In genomic region chr6:1001655-1002349, GRCh38 we compare ENCODE assay signal across 22 cellular contexts.
A peak's percentile ranks its signal among the peaks of the same experiment; 100 is the strongest.
DNase-seq lines count a peak whose midpoint lies in the region; ATAC-seq and TF ChIP-seq lines count a peak whose summit lies in the region.
"Had no signal": no experiment of that assay in that cellular context is flagged by ENCODE, and none has a peak within 500 bp of the region (broad histone marks: within the 10 kb centered on the region; RNA-seq: fewer than 3 reads in every experiment).

No MANE protein-coding gene starts in this region.

- peak overlapping the region; percentile 85 for H3K4me2 ChIP-seq in KMS-11

- in situ Hi-C loops in GM13977 (cut with MboI; ENCODE audit: low pct_unique_long_range_greater_than_20kb, low sequenced_read_pairs, unreplicated experiment), result no loop called here

- no peak overlapping the region for H3K4me3 ChIP-seq in KMS-11 (IDR thresholded peaks at IDR 0.05; ENCODE audit: insufficient read depth, low read depth, low read length)
- H3K4me3 ChIP-seq in upper lobe of right lung, result no peak overlapping the region
- H3K4me3 ChIP-seq: SK-N-MC, tibial artery had no signal

- H4K20me1 ChIP-seq in KMS-11 (ENCODE audit: insufficient read depth), result no peaks in the 10 kb centered on the region

- no peaks in the 10 kb centered on the region for H3K9me3 ChIP-seq in upper lobe of right lung
- H3K9me3 ChIP-seq: tibial artery had no signal

- no peak overlapping the region for H2AFZ ChIP-seq in KMS-11 (ENCODE audit: low read depth)

- H3K4me1 ChIP-seq in KMS-11 (ENCODE audit: low read depth, poor library complexity, severe bottlenecking), result peaks cover 55% of the 10 kb centered on the region
- H3K4me1 ChIP-seq in upper lobe of right lung, result no peaks in the 10 kb centered on the region
- H3K4me1 ChIP-seq: tibial artery had no signal

- H3K36me3 ChIP-seq in KMS-11 (ENCODE audit: insufficient read depth) (no peaks in the 10 kb centered on the region), upper lobe of right lung (no peaks in the 10 kb centered on the region)
- H3K36me3 ChIP-seq: tibial artery had no signal

- H3K9ac ChIP-seq in KMS-11, result no peak overlapping the region

- intact Hi-C loops in upper lobe of right lung (cut with DNase I), result no loop called here

- H3K79me2 ChIP-seq in KMS-11 (ENCODE audit: insufficient read depth, low read depth), result no peaks in the 10 kb centered on the region

- DNase-seq in GM13977 (ENCODE audit: low spot score) (peak; percentile 75), upper lobe of right lung (no peak), DMS 273 treated with DMSO at 0.1 percent for 48 hours (lab: John Stamatoyannopoulos, UW) (no peak)
- no peak for DNase-seq in activated effector memory CD4-positive, alpha-beta T cell treated with anti-CD3 and anti-CD28 coated beads, Interleukin-2, amount 50 U/mL, for 16 hours
- DNase-seq: activated CD4-positive, alpha-beta T cell treated with anti-CD3 and anti-CD28 coated beads for 36 hours; activated naive CD4-positive, alpha-beta T cell treated with anti-CD3 and anti-CD28 coated beads for 36 hours; aorta; CD4-positive, CD25-positive, alpha-beta regulatory T cell; cerebellar nuclear complex; DMS79 treated with DMSO at 0.1 percent for 48 hours; KBM-7; left colon; NCI-H1105 treated with DMSO at 0.1 percent for 48 hours; NCI-H774; tibial artery had no signal

- ATAC-seq in GM21717 (IDR thresholded peaks at IDR 0.05; ENCODE audit: unreplicated experiment), result peak; percentile 89
- peak; percentile 10 for ATAC-seq in upper lobe of right lung
- no peak for ATAC-seq in HG03097 (IDR thresholded peaks at IDR 0.05; ENCODE audit: low FRiP score, unreplicated experiment)
- ATAC-seq: activated CD4-positive, alpha-beta T cell treated with anti-CD3 and anti-CD28 coated beads for 36 hours; HCT116; left colon; Panc1; stimulated activated effector memory CD8-positive, alpha-beta T cell treated with anti-CD3 and anti-CD28 coated beads, Interleukin-12 subunit alpha, Interleukin-12 subunit beta, amount 100 ng/mL, for 72 hours had no signal

- TF ChIP-seq CTCF in GM13977 (IDR thresholded peaks at IDR 0.05; ENCODE audit: extremely low read depth, insufficient read depth, missing control alignments), result no peak
- no peak for TF ChIP-seq CTCF in KMS-11 (conservative IDR thresholded peaks at IDR 0.05; ENCODE audit: low read depth, low read length)
- no peak for TF ChIP-seq CTCF in upper lobe of right lung (IDR thresholded peaks at IDR 0.05)

- H3K27me3 ChIP-seq in KMS-11 (ENCODE audit: insufficient read depth, low read depth) (peaks cover 28% of the 10 kb centered on the region), upper lobe of right lung (no peaks in the 10 kb centered on the region)
- H3K27me3 ChIP-seq: tibial artery had no signal

- H3K27ac ChIP-seq in KMS-11 (peak overlapping the region; percentile 13; the same call in 1 of the 2 replicates), upper lobe of right lung (no peak overlapping the region)
- H3K27ac ChIP-seq: SK-N-MC, tibial artery had no signal
